In genomic region chr16:76574651-76575050, GRCh38 we compare ENCODE assay signal across 16 cellular contexts.
"Had no signal": no experiment of that assay in that cellular context is flagged by ENCODE, and none has a peak within 500 bp of the region (broad histone marks: within the 10 kb centered on the region; RNA-seq: fewer than 3 reads in every experiment).

No MANE protein-coding gene starts in this region.

- H3K27ac Mint-ChIP-seq: stimulated activated naive CD8-positive, alpha-beta T cell treated with anti-CD3 and anti-CD28 coated beads, Interleukin-15, Interleukin-2, amounts not matched to agents 100 ng/mL and 50 ng/mL, for 24 hours had no signal

- ATAC-seq: body of pancreas, heart left ventricle had no signal

- H3K27me3 Mint-ChIP-seq: stimulated activated naive CD8-positive, alpha-beta T cell treated with anti-CD3 and anti-CD28 coated beads, Interleukin-15, Interleukin-2, amounts not matched to agents 100 ng/mL and 50 ng/mL, for 24 hours had no signal

- H3K4me2 ChIP-seq: neural progenitor cell had no signal

- DNase-seq: activated CD4-positive, CD25-positive, alpha-beta regulatory T cell; activated naive CD4-positive, alpha-beta T cell treated with anti-CD3 and anti-CD28 coated beads, Interleukin-2, amount 50 U/mL, for 16 hours; activated T-cell treated with anti-CD3 and anti-CD28 coated beads, Interleukin-2, amount 50 U/mL, for 1 hour; adrenal gland; body of pancreas; central memory CD4-positive, alpha-beta T cell; effector memory CD4-positive, alpha-beta T cell; heart left ventricle; ovary; stimulated activated CD4-positive, alpha-beta T cell treated with anti-CD3 and anti-CD28 coated beads, Interleukin-4, amount 100 ng/mL, for 1 hour; stimulated activated CD8-positive, alpha-beta memory T cell treated with anti-CD3 and anti-CD28 coated beads, Interleukin-4, amount 100 ng/mL, for 48 hours; testis had no signal

- H3K4me3 ChIP-seq: adrenal gland, body of pancreas, heart left ventricle, neural progenitor cell, ovary, testis had no signal

- H3K36me3 Mint-ChIP-seq: neural progenitor cell had no signal

- H3K9me3 ChIP-seq: adrenal gland, body of pancreas, heart left ventricle, ovary, testis had no signal

- H3K4me3 Mint-ChIP-seq: neural progenitor cell; stimulated activated naive CD8-positive, alpha-beta T cell treated with anti-CD3 and anti-CD28 coated beads, Interleukin-15, Interleukin-2, amounts not matched to agents 100 ng/mL and 50 ng/mL, for 24 hours had no signal

- H3K27ac ChIP-seq: adrenal gland, body of pancreas, heart left ventricle, neural progenitor cell, ovary, testis had no signal

- H3K9ac ChIP-seq: neural progenitor cell had no signal

- H3K36me3 ChIP-seq: adrenal gland, heart left ventricle, neural progenitor cell, ovary had no signal

- FAIRE-seq: frontal cortex, islet of Langerhans had no signal

- H3K4me1 ChIP-seq: adrenal gland, body of pancreas, heart left ventricle, testis had no signal

- H3K27me3 ChIP-seq: adrenal gland, body of pancreas, heart left ventricle, neural progenitor cell, ovary, testis had no signal

- H3K9me3 Mint-ChIP-seq: stimulated activated naive CD8-positive, alpha-beta T cell treated with anti-CD3 and anti-CD28 coated beads, Interleukin-15, Interleukin-2, amounts not matched to agents 100 ng/mL and 50 ng/mL, for 24 hours had no signal
